In genomic region chr6:145694083-145694737, GRCh38 we compare ENCODE assay signal across 18 cellular contexts. TPM values are rescaled to one million over a fixed set of nuclear protein-coding genes. Genes with fewer than 3 reads are reported as not detected.
DNase-seq lines count a peak whose midpoint lies in the region; ATAC-seq, FAIRE-seq and TF ChIP-seq lines count a peak whose summit lies in the region.
"Had no signal": no experiment of that assay in that cellular context is flagged by ENCODE, and none has a peak within 500 bp of the region (broad histone marks: within the 10 kb centered on the region; RNA-seq: fewer than 3 reads in every experiment).

No MANE protein-coding gene starts in this region.

- ATAC-seq in HG03039 (IDR thresholded peaks at IDR 0.05; ENCODE audit: unreplicated experiment) = no peak
- ATAC-seq: CD8-positive, alpha-beta T cell had no signal

- no peak for TF ChIP-seq POLR2A in GM12891 (IDR thresholded peaks at IDR 0.05; ENCODE audit: low read depth, low read length)

- peak; percentile 35 for FAIRE-seq in GM12891 (lab: Jason Lieb, UNC)
- FAIRE-seq in frontal cortex (lab: Jason Lieb, UNC) = peak; percentile 75
- FAIRE-seq: GM19239, H1 had no signal

- DNase-seq in GM12891 (ENCODE audit: insufficient read length, low spot score) (no peak), frontal cortex (ENCODE audit: low spot score in 2 of 2) (no peak), left kidney (ENCODE audit: low read depth, low spot score) (peak; percentile 9), DMS153 treated with DMSO at 0.1 percent for 48 hours (lab: John Stamatoyannopoulos, UW; ENCODE audit: unreplicated experiment) (no peak), GF-D8 (lab: John Stamatoyannopoulos, UW) (no peak)
- DNase-seq in activated CD8-positive, alpha-beta memory T cell treated with anti-CD3 and anti-CD28 coated beads, Interleukin-2, amount 50 U/mL, for 48 hours = no peak
- DNase-seq: Caco-2; CD4-positive, CD25-positive, alpha-beta regulatory T cell; CD8-positive, alpha-beta T cell; DMS153; DMS79; EL; GM23248; H7; HCEC 1CT had no signal

TF ChIP-seq in GM12891, 5 proteins besides CTCF, POLR2A, EP300 and RAD21:
- TF ChIP-seq SPI1 (IDR thresholded peaks at IDR 0.05; ENCODE audit: low read depth, low read length) (no peak), TAF1 (IDR thresholded peaks at IDR 0.05; ENCODE audit: low read depth, low read length) (no peak)
TF ChIP-seq in GM12891: peak in this region for 0.

RNA-seq across cellular contexts. Expression of gene EPM2A, which starts 41.1 kb away (rescaled TPM):
- 2.2 TPM for polyA plus RNA-seq in GM12891 (2012; ENCODE audit: low read depth, missing spikeins)
- total RNA-seq in frontal cortex = 17.5 TPM
